ENCODE assay signal across 25 cellular contexts in genomic region chr19:18910801-18911436, GRCh38. TPM values are rescaled to one million over a fixed set of nuclear protein-coding genes. Genes with fewer than 3 reads are reported as not detected.
"Had no signal": no experiment of that assay in that cellular context is flagged by ENCODE, and none has a peak within 500 bp of the region (broad histone marks: within the 10 kb centered on the region; RNA-seq: fewer than 3 reads in every experiment).

No MANE protein-coding gene starts in this region.

- H3K9me3 ChIP-seq: adrenal gland, SJCRH30, SK-N-SH had no signal

- H3K27me3 Mint-ChIP-seq: activated naive CD8-positive, alpha-beta T cell treated with anti-CD3 and anti-CD28 coated beads, Interleukin-2, amount 10 ng/mL, durations not matched to agents 7 days and 5 days had no signal

- H3K4me3 ChIP-seq: adrenal gland, SJCRH30 had no signal

- H3K27ac Mint-ChIP-seq: activated CD8-positive, alpha-beta T cell treated with anti-CD3 and anti-CD28 coated beads, Interleukin-2, amount 10 ng/mL, durations not matched to agents 7 days and 5 days; activated naive CD8-positive, alpha-beta T cell treated with anti-CD3 and anti-CD28 coated beads, Interleukin-2, amount 10 ng/mL, durations not matched to agents 7 days and 5 days had no signal

- H3K4me1 ChIP-seq: SJCRH30 had no signal

- DNase-seq: activated CD4-positive, alpha-beta T cell treated with anti-CD3 and anti-CD28 coated beads for 4 hours; activated CD8-positive, alpha-beta memory T cell treated with anti-CD3 and anti-CD28 coated beads, Interleukin-2, amount 50 U/mL, for 48 hours; activated CD8-positive, alpha-beta T cell treated with anti-CD3 and anti-CD28 coated beads, Interleukin-2, amount 10 ng/mL, durations not matched to agents 7 days and 5 days; activated naive CD4-positive, alpha-beta T cell treated with anti-CD3 and anti-CD28 coated beads, Interleukin-2, amount 50 U/mL, for 16 hours; activated naive CD8-positive, alpha-beta T cell treated with anti-CD3 and anti-CD28 coated beads, Interleukin-2, amount 10 ng/mL, durations not matched to agents 7 days and 5 days; activated T-cell treated with anti-CD3 and anti-CD28 coated beads, Interleukin-2, amount 50 U/mL, for 1 hour; adrenal gland; anterior cingulate cortex; caudate nucleus; Karpas-422; NCI-H1092; NCI-H1417; NCI-H1930; NCI-H2107; NCI-H2171 treated with DMSO at 0.1 percent for 48 hours; NCI-H226; NCI-H526; NCI-H774; NK-92 treated with Interleukin-12 subunit alpha and Interleukin-12 subunit beta, amount 100 ng/mL, for 24 hours; OCI-M1; Right ventricle myocardium superior; RPMI8226; SJCRH30; SK-N-SH had no signal

- H3K4me3 Mint-ChIP-seq: activated CD8-positive, alpha-beta T cell treated with anti-CD3 and anti-CD28 coated beads, Interleukin-2, amount 10 ng/mL, durations not matched to agents 7 days and 5 days; activated naive CD8-positive, alpha-beta T cell treated with anti-CD3 and anti-CD28 coated beads, Interleukin-2, amount 10 ng/mL, durations not matched to agents 7 days and 5 days had no signal

- H3K27ac ChIP-seq: adrenal gland, SJCRH30 had no signal

- H3K9ac ChIP-seq: SK-N-SH had no signal

- H3K4me2 ChIP-seq: SK-N-SH had no signal

- H3K27me3 ChIP-seq: adrenal gland, SJCRH30 had no signal

RNA-seq across cellular contexts. Expression of gene CERS1, which starts 15.0 kb away (rescaled TPM):
- total RNA-seq: activated CD8-positive, alpha-beta T cell treated with anti-CD3 and anti-CD28 coated beads, Interleukin-2, amount 10 ng/mL, durations not matched to agents 7 days and 5 days; activated naive CD8-positive, alpha-beta T cell treated with anti-CD3 and anti-CD28 coated beads, Interleukin-2, amount 10 ng/mL, durations not matched to agents 7 days and 5 days; T-helper 2 cell treated with Interferon-gamma antibody and Interleukin-4, amounts not matched to agents 100 ng/mL and 5 ng/mL, for 36 hours had no signal

RNA-seq across cellular contexts. Expression of gene HOMER3, which starts 30.1 kb away (rescaled TPM):
- total RNA-seq: activated CD8-positive, alpha-beta T cell treated with anti-CD3 and anti-CD28 coated beads, Interleukin-2, amount 10 ng/mL, durations not matched to agents 7 days and 5 days; T-helper 2 cell treated with Interferon-gamma antibody and Interleukin-4, amounts not matched to agents 100 ng/mL and 5 ng/mL, for 36 hours had no signal
